In genomic region chr2:130819915-130820861, GRCh38 we compare ENCODE assay signal across 10 cellular contexts. TPM values are rescaled to one million over a fixed set of nuclear protein-coding genes. Genes with fewer than 3 reads are reported as not detected.
DNase-seq lines count a peak whose midpoint lies in the region; ATAC-seq, FAIRE-seq and TF ChIP-seq lines count a peak whose summit lies in the region.
"Had no signal": no experiment of that assay in that cellular context is flagged by ENCODE, and none has a peak within 500 bp of the region (broad histone marks: within the 10 kb centered on the region; RNA-seq: fewer than 3 reads in every experiment).

No MANE protein-coding gene starts in this region.

- ATAC-seq in thoracic aorta (ENCODE audit: insufficient number of reproducible peaks, low FRiP score, low read depth) (peak; percentile 82), lower lobe of right lung (no peak), GM19035 (IDR thresholded peaks at IDR 0.05; ENCODE audit: unreplicated experiment) (no peak)

- intact Hi-C loops in lower lobe of right lung (cut with DNase I) = no loop called here

- no peaks in the 10 kb centered on the region for H3K27me3 ChIP-seq in keratinocyte (ENCODE audit: control insufficient read depth, extremely low read depth, insufficient read depth, low read length)
- no peaks in the 10 kb centered on the region for H3K27me3 ChIP-seq in thoracic aorta (replicated peaks; ENCODE audit: insufficient read depth)
- peaks cover 13% of the 10 kb centered on the region for H3K27me3 ChIP-seq in lower lobe of right lung (ENCODE audit: low read depth)

- no peak overlapping the region for H3K4me3 ChIP-seq in keratinocyte (ENCODE audit: control insufficient read depth in 2 of 3, extremely low read depth in 1 of 3, insufficient read depth in 2 of 3, low read depth in 1 of 3, low read length in 3 of 3)
- H3K4me3 ChIP-seq in thoracic aorta = peak overlapping the region; percentile 59
- no peak overlapping the region for H3K4me3 ChIP-seq in lower lobe of right lung

- peak; percentile 39 for DNase-seq in NCI-H524 treated with DMSO at 0.1 percent for 48 hours (lab: John Stamatoyannopoulos, UW)
- DNase-seq in keratinocyte (ENCODE audit: low read depth, low spot score) = no peak
- no peak for DNase-seq in thoracic aorta (ENCODE audit: low spot score)
- DNase-seq in NOMO-1 treated with dmso at 0.1 percent for 144 hours (lab: John Stamatoyannopoulos, UW; ENCODE audit: unreplicated experiment) = no peak
- DNase-seq in lower lobe of right lung = no peak
- DNase-seq in activated CD4-positive, alpha-beta T cell treated with anti-CD3 and anti-CD28 coated beads for 4 hours = no peak
- DNase-seq: activated CD8-positive, alpha-beta memory T cell treated with anti-CD3 and anti-CD28 coated beads for 24 hours had no signal

- H3K79me2 ChIP-seq in keratinocyte (ENCODE audit: control insufficient read depth, insufficient read depth, low read length) = no peaks in the 10 kb centered on the region

- peaks cover 3% of the 10 kb centered on the region for H3K9me1 ChIP-seq in keratinocyte (ENCODE audit: control insufficient read depth, extremely low read depth, insufficient read depth, low read length)

- peak overlapping the region; percentile 38 for H3K9ac ChIP-seq in keratinocyte (ENCODE audit: control insufficient read depth, extremely low read depth, insufficient read depth, low read length)

- TF ChIP-seq CTCF in keratinocyte (optimal IDR thresholded peaks at IDR 0.05 in 1 of 3, IDR thresholded peaks at IDR 0.05 in 1 of 3, conservative IDR thresholded peaks at IDR 0.05 in 1 of 3; ENCODE audit: extremely low read depth in 1 of 3, insufficient read depth in 2 of 3, low read length in 3 of 3) (no peak), thoracic aorta (IDR thresholded peaks at IDR 0.05) (no peak), lower lobe of right lung (IDR thresholded peaks at IDR 0.05) (no peak)

- no peaks in the 10 kb centered on the region for H3K9me3 ChIP-seq in keratinocyte (ENCODE audit: control insufficient read depth, low read depth, low read length)
- H3K9me3 ChIP-seq in thoracic aorta = no peaks in the 10 kb centered on the region
- no peaks in the 10 kb centered on the region for H3K9me3 ChIP-seq in lower lobe of right lung

- dilution Hi-C loops in keratinocyte (cut with MboI; ENCODE audit: extremely low pct_ligation_motif_present, low sequenced_read_pairs) = no loop called here

- H3K4me2 ChIP-seq in keratinocyte (ENCODE audit: control insufficient read depth, extremely low read depth, insufficient read depth, low read depth, low read length) = peak overlapping the region; percentile 43

- H3K27ac ChIP-seq in cingulate gyrus (ENCODE audit: low read depth, low read length) (peak overlapping the region; percentile 84), keratinocyte (ENCODE audit: control insufficient read depth, insufficient read depth, low read length) (peak overlapping the region; percentile 19), thoracic aorta (peak overlapping the region; percentile 94 to 96), lower lobe of right lung (no peak overlapping the region)

- peak overlapping the region; percentile 65 for H2AFZ ChIP-seq in keratinocyte (ENCODE audit: control insufficient read depth, low read length)

- no peaks in the 10 kb centered on the region for H4K20me1 ChIP-seq in keratinocyte (ENCODE audit: control insufficient read depth, extremely low read depth, insufficient read depth, low read length)

- H3K36me3 ChIP-seq in keratinocyte (ENCODE audit: control insufficient read depth in 2 of 2, extremely low read depth in 1 of 2, insufficient read depth in 2 of 2, low read length in 2 of 2) (no peaks in the 10 kb centered on the region), thoracic aorta (no peaks in the 10 kb centered on the region), lower lobe of right lung (no peaks in the 10 kb centered on the region)

- peak; percentile 87 for FAIRE-seq in keratinocyte (lab: Jason Lieb, UNC)
- FAIRE-seq: colon had no signal

- H3K4me1 ChIP-seq in keratinocyte (ENCODE audit: control insufficient read depth, extremely low read depth, insufficient read depth, low read length) (peaks cover 41% of the 10 kb centered on the region), thoracic aorta (ENCODE audit: control insufficient read depth in 1 of 2, low read depth in 2 of 2) (peaks cover 14 to 19% of the 10 kb centered on the region in 2 donors), lower lobe of right lung (no peaks in the 10 kb centered on the region)

RNA-seq across cellular contexts. Expression of gene ARHGEF4, which starts 16.5 kb away (rescaled TPM):
- 22.6 to 40.6 TPM (median 26.2 TPM) in 3 replicates for polyA plus RNA-seq in keratinocyte
- 102 TPM for polyA plus RNA-seq in keratinocyte (2011; ENCODE audit: low read depth)
- polyA plus RNA-seq in keratinocyte (2011; cell fraction: cytosol; rRNA removed) = 6.9 and 11.2 TPM in 2 replicates
- 138 and 177 TPM in 2 replicates for polyA plus RNA-seq in keratinocyte (2011; cell fraction: nucleus; rRNA removed)
- polyA plus RNA-seq in keratinocyte (2012; ENCODE audit: low replicate concordance) = 34.2 and 76.3 TPM in 2 replicates
- polyA minus RNA-seq in keratinocyte = 58.4 to 67.9 TPM (median 64.0 TPM) in 3 replicates
- 51.4 TPM for polyA minus RNA-seq in keratinocyte (2011; cell fraction: cytosol; rRNA and poly(A)+ RNA removed)
- 166 and 173 TPM in 2 replicates for polyA minus RNA-seq in keratinocyte (2011; cell fraction: nucleus; rRNA and poly(A)+ RNA removed)
- 1 to 10 TPM; 2.8 to 6.5 TPM for total RNA-seq in thoracic aorta
- total RNA-seq in lower lobe of right lung = 9.1 TPM
